1 cellular context compared by ENCODE assay signal in the genomic region with DNA sequence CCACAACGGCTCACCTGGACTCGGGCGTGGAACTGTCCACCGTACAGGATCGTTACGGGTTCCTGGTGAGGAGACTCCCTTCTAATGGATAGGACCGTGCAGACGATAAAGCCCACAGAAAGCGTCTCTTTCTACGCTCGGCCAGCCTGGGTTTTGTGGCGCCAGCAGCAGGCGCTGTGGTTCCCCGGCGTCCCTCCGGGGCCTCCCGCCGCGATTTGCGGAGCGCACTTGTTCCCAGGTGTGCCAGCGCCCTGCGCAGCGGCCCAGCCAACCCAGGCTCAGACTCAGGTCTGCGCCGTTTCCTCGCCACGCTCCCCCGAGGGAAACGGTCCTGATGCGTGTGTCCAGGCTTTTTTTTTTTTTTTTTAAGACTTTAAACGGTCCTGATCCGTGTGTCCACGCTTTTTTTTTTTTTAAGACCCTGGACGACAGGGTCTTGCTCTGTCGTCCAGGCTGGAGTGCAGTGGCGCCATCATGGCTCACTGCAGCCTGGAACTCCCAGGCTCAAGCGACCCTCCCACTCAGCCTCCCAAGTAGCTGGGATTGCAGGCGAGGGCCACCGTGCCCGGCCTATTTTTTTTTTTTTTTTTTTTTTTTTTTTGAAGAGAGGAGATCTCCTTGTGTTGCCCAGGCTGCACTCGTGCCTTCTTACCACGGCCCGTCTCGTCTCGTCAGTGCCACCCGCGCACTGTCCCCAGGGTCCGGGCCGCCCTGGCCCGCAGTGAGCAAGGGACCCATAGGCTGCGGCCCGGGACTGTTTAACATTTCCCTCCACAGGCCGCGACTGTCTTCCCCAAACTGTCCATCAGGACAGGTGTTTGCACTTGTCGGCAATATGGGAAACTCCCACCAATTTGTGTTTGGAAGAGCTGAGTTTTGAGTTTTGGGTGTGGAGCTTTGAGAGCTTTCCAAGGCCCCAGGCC.
A peak's percentile ranks its signal among the peaks of the same experiment; 100 is the strongest.
TF ChIP-seq lines count a peak whose summit lies in the region.

No MANE protein-coding gene starts in this region.

TF ChIP-seq in HepG2, 621 proteins besides CTCF, POLR2A, EP300 and RAD21 (continues in another document):
- TF ChIP-seq SMAD1 (CRISPR knock-in tag; IDR thresholded peaks at IDR 0.05; ENCODE audit: borderline replicate concordance, low read depth) (no peak), SAFB2 (CRISPR knock-in tag; IDR thresholded peaks at IDR 0.05; ENCODE audit: borderline replicate concordance, low read depth) (no peak), ZNF143 (CRISPR knock-in tag; IDR thresholded peaks at IDR 0.05) (0 out of 2 replicates have a peak, but pooled peaks have one; percentile 36), ZNF329 (CRISPR knock-in tag; IDR thresholded peaks at IDR 0.05; ENCODE audit: low read depth) (no peak), NFRKB (IDR thresholded peaks at IDR 0.05) (no peak), ZNF557 (CRISPR knock-in tag; IDR thresholded peaks at IDR 0.05) (no peak), ATF7-NPFF (CRISPR knock-in tag; IDR thresholded peaks at IDR 0.05; ENCODE audit: low read depth) (no peak), HNRNPLL (IDR thresholded peaks at IDR 0.05; ENCODE audit: low read depth, low read length, poor library complexity, severe bottlenecking) (peak; percentile 99), ZNF605 (CRISPR knock-in tag; IDR thresholded peaks at IDR 0.05) (no peak), ZIK1 (CRISPR knock-in tag; IDR thresholded peaks at IDR 0.05; ENCODE audit: borderline replicate concordance, low read depth) (no peak), ZNF556 (CRISPR knock-in tag; IDR thresholded peaks at IDR 0.05; ENCODE audit: borderline replicate concordance) (peak; percentile 55; the same call in 1 of the 2 replicates), TP53 (CRISPR knock-in tag; conservative IDR thresholded peaks at IDR 0.05) (no peak), MED8 (CRISPR knock-in tag; IDR thresholded peaks at IDR 0.05; ENCODE audit: insufficient replicate concordance) (no peak), ZNF350 (CRISPR knock-in tag; IDR thresholded peaks at IDR 0.05; ENCODE audit: borderline replicate concordance, low read depth) (peak; percentile 59; the same call in 1 of the 2 replicates), HMGXB4 (CRISPR knock-in tag; IDR thresholded peaks at IDR 0.05; ENCODE audit: borderline replicate concordance in 1 of 2, low read depth in 1 of 2) (peak; percentile 84 to 86), KDM5B (CRISPR knock-in tag; IDR thresholded peaks at IDR 0.05; ENCODE audit: borderline replicate concordance) (peak; percentile 42; the same call in 1 of the 2 replicates), BRD4 (CRISPR knock-in tag; IDR thresholded peaks at IDR 0.05) (no peak), TCF7 (IDR thresholded peaks at IDR 0.05; ENCODE audit: low read depth) (no peak), ETV5 (CRISPR knock-in tag; IDR thresholded peaks at IDR 0.05; ENCODE audit: borderline replicate concordance) (no peak), ISL2 (CRISPR knock-in tag; IDR thresholded peaks at IDR 0.05) (0 out of 2 replicates have a peak, but pooled peaks have one; percentile 7), ZNF720 (CRISPR knock-in tag; IDR thresholded peaks at IDR 0.05) (no peak), ZNF337 (CRISPR knock-in tag; IDR thresholded peaks at IDR 0.05; ENCODE audit: borderline replicate concordance, low read depth) (no peak), UBTF (CRISPR knock-in tag; IDR thresholded peaks at IDR 0.05) (peak; percentile 72), FOXO1 (CRISPR knock-in tag; IDR thresholded peaks at IDR 0.05) (peak; percentile 30; the same call in 1 of the 2 replicates), ZNF326 (CRISPR knock-in tag; IDR thresholded peaks at IDR 0.05; ENCODE audit: borderline replicate concordance) (no peak), ZNF704 (CRISPR knock-in tag; IDR thresholded peaks at IDR 0.05; ENCODE audit: borderline replicate concordance) (no peak), FOXJ3 (CRISPR knock-in tag; IDR thresholded peaks at IDR 0.05; ENCODE audit: borderline replicate concordance) (no peak), ZNF484 (CRISPR knock-in tag; IDR thresholded peaks at IDR 0.05; ENCODE audit: borderline replicate concordance, low read depth) (no peak), RARA (CRISPR knock-in tag; IDR thresholded peaks at IDR 0.05) (no peak), SRSF1 (optimal IDR thresholded peaks at IDR 0.05; ENCODE audit: low read depth, low read length) (peak; percentile 36), TBX3 (IDR thresholded peaks at IDR 0.05; ENCODE audit: borderline replicate concordance) (no peak), NFKB2 (CRISPR knock-in tag; IDR thresholded peaks at IDR 0.05; ENCODE audit: borderline replicate concordance) (peak; percentile 33; the same call in 1 of the 2 replicates), MYPOP (CRISPR knock-in tag; IDR thresholded peaks at IDR 0.05) (peak; percentile 97), FOXK2 (IDR thresholded peaks at IDR 0.05) (no peak), ZNF569 (CRISPR knock-in tag; IDR thresholded peaks at IDR 0.05; ENCODE audit: borderline replicate concordance) (no peak), ZNF883 (CRISPR knock-in tag; IDR thresholded peaks at IDR 0.05; ENCODE audit: not compliant biosample characterization) (peak; percentile 31), ZBTB42 (CRISPR knock-in tag; IDR thresholded peaks at IDR 0.05) (no peak), MXD4 (CRISPR knock-in tag; IDR thresholded peaks at IDR 0.05) (no peak), KDM2A (CRISPR knock-in tag; IDR thresholded peaks at IDR 0.05; ENCODE audit: borderline replicate concordance, low read depth) (peak; percentile 87), U2AF2 (IDR thresholded peaks at IDR 0.05; ENCODE audit: low read depth, low read length) (no peak), TSC22D2 (CRISPR knock-in tag; IDR thresholded peaks at IDR 0.05; ENCODE audit: borderline replicate concordance) (no peak), HMGXB3 (CRISPR knock-in tag; IDR thresholded peaks at IDR 0.05; ENCODE audit: borderline replicate concordance) (no peak), ZNF574 (CRISPR knock-in tag; IDR thresholded peaks at IDR 0.05) (peak; percentile 86), KAT7 (CRISPR knock-in tag; IDR thresholded peaks at IDR 0.05; ENCODE audit: borderline replicate concordance) (no peak)
- TF ChIP-seq, protein P1, sequence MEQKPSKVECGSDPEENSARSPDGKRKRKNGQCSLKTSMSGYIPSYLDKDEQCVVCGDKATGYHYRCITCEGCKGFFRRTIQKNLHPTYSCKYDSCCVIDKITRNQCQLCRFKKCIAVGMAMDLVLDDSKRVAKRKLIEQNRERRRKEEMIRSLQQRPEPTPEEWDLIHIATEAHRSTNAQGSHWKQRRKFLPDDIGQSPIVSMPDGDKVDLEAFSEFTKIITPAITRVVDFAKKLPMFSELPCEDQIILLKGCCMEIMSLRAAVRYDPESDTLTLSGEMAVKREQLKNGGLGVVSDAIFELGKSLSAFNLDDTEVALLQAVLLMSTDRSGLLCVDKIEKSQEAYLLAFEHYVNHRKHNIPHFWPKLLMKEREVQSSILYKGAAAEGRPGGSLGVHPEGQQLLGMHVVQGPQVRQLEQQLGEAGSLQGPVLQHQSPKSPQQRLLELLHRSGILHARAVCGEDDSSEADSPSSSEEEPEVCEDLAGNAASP (CRISPR knock-in tag; IDR thresholded peaks at IDR 0.05; ENCODE audit: borderline replicate concordance) = no peak
- TF ChIP-seq, protein P2, sequence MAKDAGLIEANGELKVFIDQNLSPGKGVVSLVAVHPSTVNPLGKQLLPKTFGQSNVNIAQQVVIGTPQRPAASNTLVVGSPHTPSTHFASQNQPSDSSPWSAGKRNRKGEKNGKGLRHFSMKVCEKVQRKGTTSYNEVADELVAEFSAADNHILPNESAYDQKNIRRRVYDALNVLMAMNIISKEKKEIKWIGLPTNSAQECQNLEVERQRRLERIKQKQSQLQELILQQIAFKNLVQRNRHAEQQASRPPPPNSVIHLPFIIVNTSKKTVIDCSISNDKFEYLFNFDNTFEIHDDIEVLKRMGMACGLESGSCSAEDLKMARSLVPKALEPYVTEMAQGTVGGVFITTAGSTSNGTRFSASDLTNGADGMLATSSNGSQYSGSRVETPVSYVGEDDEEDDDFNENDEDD (CRISPR knock-in tag; IDR thresholded peaks at IDR 0.05; ENCODE audit: borderline replicate concordance) = peak; percentile 25; the same call in 1 of the 2 replicates
